Comparison of ENCODE assay signal across 23 cellular contexts in the genomic region with DNA sequence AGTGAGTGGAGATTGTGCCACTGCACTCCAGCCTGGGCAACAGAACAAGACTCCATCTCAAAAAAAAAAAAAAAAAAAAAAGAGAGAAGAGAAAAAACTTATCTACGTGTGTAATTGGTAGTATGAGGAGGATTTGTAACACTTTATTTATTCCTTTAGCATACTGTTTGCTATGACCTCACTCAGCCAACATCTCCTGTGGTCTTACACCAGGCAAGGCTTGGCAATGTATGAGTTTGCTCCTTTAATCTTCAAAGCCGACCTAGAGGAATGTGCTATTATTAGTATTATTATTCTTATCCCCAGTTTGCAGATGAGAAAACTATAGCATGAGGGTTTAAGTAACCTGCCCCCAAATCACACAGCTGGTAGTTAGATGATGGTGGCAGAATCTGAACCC. TPM values are rescaled to one million over a fixed set of nuclear protein-coding genes. Genes with fewer than 3 reads are reported as not detected.
A peak's percentile ranks its signal among the peaks of the same experiment; 100 is the strongest.
DNase-seq lines count a peak whose midpoint lies in the region; ATAC-seq, FAIRE-seq and TF ChIP-seq lines count a peak whose summit lies in the region.
"Had no signal": no experiment of that assay in that cellular context is flagged by ENCODE, and none has a peak within 500 bp of the region (broad histone marks: within the 10 kb centered on the region; RNA-seq: fewer than 3 reads in every experiment).

No MANE protein-coding gene starts in this region.

- H3K56ac ChIP-seq in IMR-90 (ENCODE audit: extremely low read depth, insufficient read depth, low read length), result no peak overlapping the region

- in situ Hi-C loops in HepG2 (cut with HindIII; ENCODE audit: extremely low pct_ligation_motif_present, low pct_unique_long_range_greater_than_20kb) (no loop called here), IMR-90 (cut with MboI; ENCODE audit: low sequenced_read_pairs) (no loop called here), astrocyte of the spinal cord (cut with HindIII; ENCODE audit: low sequenced_read_pairs) (no loop called here)

- H4K91ac ChIP-seq in IMR-90 (ENCODE audit: insufficient read depth, low read depth, low read length), result no peak overlapping the region

- H3K27ac ChIP-seq in HepG2 (ENCODE audit: extremely low read length, insufficient read depth, low read length), result no peak overlapping the region
- H3K27ac ChIP-seq in right lobe of liver, result no peak overlapping the region
- H3K27ac ChIP-seq in IMR-90 (ENCODE audit: insufficient read depth, low read length), result no peak overlapping the region
- peak overlapping the region; percentile 60 for H3K27ac ChIP-seq in smooth muscle cell (ENCODE audit: low read depth)
- H3K27ac ChIP-seq: 22Rv1, SK-N-MC had no signal

- H2BK20ac ChIP-seq in IMR-90 (ENCODE audit: low read depth, low read length), result peak overlapping the region; percentile 33; the same call in 1 of the 2 replicates

- FAIRE-seq in HepG2 (lab: Jason Lieb, UNC), result no peak
- FAIRE-seq: G401.6 had no signal

- H4K5ac ChIP-seq in IMR-90 (ENCODE audit: low read depth, low read length), result no peak overlapping the region

- peak overlapping the region in 1 of 2 experiments; percentile 9; a peak in 1 of 4 replicates for H4K8ac ChIP-seq in IMR-90 (ENCODE audit: low read depth in 2 of 2, low read length in 2 of 2)

- POLR2A ChIA-PET in HepG2 (lab: Yijun Ruan, JAX), result interaction anchor here (1.0 kb wide), 1 partner anchor 36 kb away, joined by 3 read pairs; the partner anchor contains the start of gene HAPSTR1
- POLR2A ChIA-PET in IMR-90 (lab: Charles Lee; ENCODE audit: unreplicated experiment), result no interaction called here

- DNase-seq in HepG2 (ENCODE audit: low spot score) (peak; percentile 39), right lobe of liver (no peak), IMR-90 (peak; percentile 90), astrocyte of the spinal cord (ENCODE audit: low read depth, low spot score) (peak; percentile 79), smooth muscle cell (lab: John Stamatoyannopoulos, UW; ENCODE audit: unreplicated experiment) (no peak), NCI-H524 treated with DMSO at 0.1 percent for 48 hours (lab: John Stamatoyannopoulos, UW) (no peak)
- DNase-seq in activated CD4-positive, alpha-beta T cell treated with anti-CD3 and anti-CD28 coated beads, Interleukin-2, amount 50 U/mL, for 4 hours, result no peak
- DNase-seq: C1 segment of cervical spinal cord; DMS79; Kasumi-1; MM.1S; NCI-H1092; NCI-H146; NCI-H2029 treated with DMSO at 0.1 percent for 48 hours; NCI-H2171; NCI-H446; NCI-H69; NK-92 treated with Interleukin-12 subunit alpha and Interleukin-12 subunit beta, amount 100 ng/mL, for 24 hours; SHP77 had no signal

- H2BK120ac ChIP-seq in IMR-90 (ENCODE audit: low read depth, low read length), result peak overlapping the region; percentile 25; the same call in 1 of the 2 replicates

- H2BK5ac ChIP-seq in IMR-90 (ENCODE audit: low read depth, low read length, poor library complexity, severe bottlenecking), result no peak overlapping the region

- CTCF ChIA-PET in HepG2 (lab: Yijun Ruan, JAX; ENCODE audit: low intra/inter-chr PET ratio, low total read pairs) (no interaction called here), IMR-90 (lab: Yijun Ruan, JAX) (no interaction called here)

- no peak overlapping the region for H2AK9ac ChIP-seq in IMR-90 (replicated peaks; ENCODE audit: low read depth, low read length, poor library complexity)

- ATAC-seq in HepG2 (no peak), right lobe of liver (no peak), IMR-90 (ENCODE audit: low read depth) (peak; percentile 79), HG03196 (IDR thresholded peaks at IDR 0.05; ENCODE audit: unreplicated experiment) (no peak)

- TF ChIP-seq RAD21 in HepG2 (CRISPR knock-in tag; IDR thresholded peaks at IDR 0.05) (no peak), IMR-90 (IDR thresholded peaks at IDR 0.05; ENCODE audit: low read length) (no peak)

- peaks cover 14% of the 10 kb centered on the region; the same call in 1 of the 2 replicates for H3K9me1 ChIP-seq in IMR-90 (ENCODE audit: insufficient read depth, low read length)

- H3K79me2 ChIP-seq in HepG2 (ENCODE audit: insufficient read depth, low read length), result no peaks in the 10 kb centered on the region
- H3K79me2 ChIP-seq in smooth muscle cell (ENCODE audit: low read depth), result no peaks in the 10 kb centered on the region

- peak overlapping the region; percentile 16; the same call in 1 of the 2 replicates for H3K4ac ChIP-seq in IMR-90 (ENCODE audit: low read depth, low read length)

- H3K4me3 ChIP-seq in HepG2 (replicated peaks in 1 of 3; ENCODE audit: insufficient read depth in 1 of 3, low read depth in 2 of 3, low read length in 3 of 3) (no peak overlapping the region), right lobe of liver (no peak overlapping the region), IMR-90 (ENCODE audit: insufficient read depth, low read depth, low read length) (no peak overlapping the region), astrocyte of the spinal cord (ENCODE audit: low read depth, low read length) (no peak overlapping the region), smooth muscle cell (no peak overlapping the region)
- H3K4me3 ChIP-seq: SK-N-MC had no signal

- peaks cover 0 to 17% of the 10 kb centered on the region in 2 experiments; a peak in 2 of 4 replicates for H3K79me1 ChIP-seq in IMR-90 (ENCODE audit: low read depth in 1 of 2, low read length in 2 of 2)

- no peak overlapping the region; the same call in 1 of the 2 replicates for H3K18ac ChIP-seq in IMR-90 (ENCODE audit: low read depth, low read length)

- no peak overlapping the region; the same call in 2 of the 3 replicates for H2BK15ac ChIP-seq in IMR-90 (ENCODE audit: low read depth, low read length)

- TF ChIP-seq CTCF in HepG2 (CRISPR knock-in tag; IDR thresholded peaks at IDR 0.05) (no peak), right lobe of liver (IDR thresholded peaks at IDR 0.05) (no peak), IMR-90 (conservative IDR thresholded peaks at IDR 0.05; ENCODE audit: low read depth, low read length) (no peak), astrocyte of the spinal cord (IDR thresholded peaks at IDR 0.05; ENCODE audit: low read depth, low read length) (no peak), smooth muscle cell (IDR thresholded peaks at IDR 0.05; ENCODE audit: borderline replicate concordance, insufficient read depth, poor library complexity, severe bottlenecking) (no peak)

- TF ChIP-seq POLR2A in HepG2 (IDR thresholded peaks at IDR 0.05; ENCODE audit: insufficient read depth in 1 of 2, low read depth in 2 of 2, low read length in 2 of 2) (no peak), right lobe of liver (IDR thresholded peaks at IDR 0.05) (no peak), IMR-90 (IDR thresholded peaks at IDR 0.05; ENCODE audit: low read depth, low read length) (no peak)

- H3K9me3 ChIP-seq in HepG2 (ENCODE audit: low read length), result no peaks in the 10 kb centered on the region
- H3K9me3 ChIP-seq in right lobe of liver, result no peaks in the 10 kb centered on the region
- H3K9me3 ChIP-seq in IMR-90 (ENCODE audit: control insufficient read depth, insufficient read depth, low read length), result no peaks in the 10 kb centered on the region
- no peaks in the 10 kb centered on the region for H3K9me3 ChIP-seq in smooth muscle cell (replicated peaks; ENCODE audit: low read depth)

- H3K4me1 ChIP-seq in HepG2 (ENCODE audit: insufficient read depth, low read length) (peaks cover 21% of the 10 kb centered on the region), right lobe of liver (no peaks in the 10 kb centered on the region), IMR-90 (ENCODE audit: control insufficient read depth, insufficient read depth, low read length) (peaks cover 8% of the 10 kb centered on the region; the same call in 1 of the 2 replicates), smooth muscle cell (ENCODE audit: low read depth) (no peaks in the 10 kb centered on the region)

- BruUV-seq in HepG2 (replicated peaks; lab: Mats Ljungman, UMichigan), result no TSS peak
- BruUV-seq in IMR-90 (replicated peaks; lab: Mats Ljungman, UMichigan), result no TSS peak

- no peak overlapping the region for H3K23ac ChIP-seq in IMR-90 (ENCODE audit: low read depth, low read length)

- H3K4me2 ChIP-seq in HepG2 (ENCODE audit: low read depth, low read length) (no peak overlapping the region; the same call in 1 of the 2 replicates), IMR-90 (ENCODE audit: low read depth, low read length) (no peak overlapping the region; the same call in 1 of the 2 replicates), smooth muscle cell (no peak overlapping the region)

- no peaks in the 10 kb centered on the region for H3F3A ChIP-seq in smooth muscle cell (ENCODE audit: low read depth)

- H3K27me3 ChIP-seq in HepG2 (ENCODE audit: control insufficient read depth in 1 of 2, insufficient read depth in 2 of 2, low read length in 2 of 2) (peaks cover 0 to 13% of the 10 kb centered on the region in 2 experiments; a peak in 4 of 5 replicates), right lobe of liver (no peaks in the 10 kb centered on the region), IMR-90 (ENCODE audit: control insufficient read depth, insufficient read depth, low read length) (no peaks in the 10 kb centered on the region), smooth muscle cell (ENCODE audit: low read depth) (no peaks in the 10 kb centered on the region)

- TF ChIP-seq EP300 in HepG2 (IDR thresholded peaks at IDR 0.05; ENCODE audit: low read depth in 2 of 2, low read length in 2 of 2) (no peak), HepG2 (CRISPR knock-in tag; IDR thresholded peaks at IDR 0.05; ENCODE audit: borderline replicate concordance) (no peak)

- dilution Hi-C loops in IMR-90 (cut with HindIII; ENCODE audit: low sequenced_read_pairs, unreplicated experiment), result no loop called here

- H3K36me3 ChIP-seq in HepG2 (replicated peaks in 1 of 2; ENCODE audit: control insufficient read depth in 1 of 2, insufficient read depth in 2 of 2, low read length in 2 of 2) (no peaks in the 10 kb centered on the region), right lobe of liver (no peaks in the 10 kb centered on the region), IMR-90 (ENCODE audit: control insufficient read depth, insufficient read depth, low read length) (no peaks in the 10 kb centered on the region), smooth muscle cell (ENCODE audit: low read depth) (no peaks in the 10 kb centered on the region)

- intact Hi-C loops in HepG2 (cut with micrococcal nuclease; ENCODE audit: unreplicated experiment), result no loop called here
- intact Hi-C loops in right lobe of liver (cut with DNase I), result no loop called here
- intact Hi-C loops in IMR-90 (cut with micrococcal nuclease), result no loop called here

- H2AK5ac ChIP-seq in IMR-90 (ENCODE audit: low read depth, low read length), result peak overlapping the region; percentile 27; the same call in 1 of the 2 replicates

- H4K20me1 ChIP-seq in HepG2 (ENCODE audit: insufficient read depth, low read length) (no peaks in the 10 kb centered on the region), IMR-90 (ENCODE audit: insufficient read depth, low read length) (no peaks in the 10 kb centered on the region), smooth muscle cell (ENCODE audit: low read depth) (no peaks in the 10 kb centered on the region)

- WGBS in HepG2 (ENCODE audit: low lambda C conversion rate), result 2% methylated on average over 2 of the region's 2 CpGs
- WGBS in right lobe of liver (ENCODE audit: insufficient coverage, low coverage, low lambda C conversion rate, missing lambda C conversion rate), result 54% methylated on average over 1 of the region's 2 CpGs
- WGBS in IMR-90 (ENCODE audit: extremely low coverage in 2 of 2, insufficient read length in 1 of 2), 2 experiments, result no CpG with 5 or more reads among the region's 2 CpGs
- WGBS in smooth muscle cell (ENCODE audit: low lambda C conversion rate), result 28% methylated on average over 2 of the region's 2 CpGs

- H3K9ac ChIP-seq in HepG2 (ENCODE audit: insufficient read depth, low read depth, low read length), result no peak overlapping the region
- H3K9ac ChIP-seq in IMR-90 (ENCODE audit: low read depth, low read length), result no peak overlapping the region
- no peak overlapping the region for H3K9ac ChIP-seq in smooth muscle cell (ENCODE audit: low read depth)

- H2AFZ ChIP-seq in HepG2 (ENCODE audit: low read length) (no peak overlapping the region), IMR-90 (replicated peaks; ENCODE audit: low read length, poor library complexity) (no peak overlapping the region), smooth muscle cell (ENCODE audit: low read depth) (no peak overlapping the region)

- H3K14ac ChIP-seq in IMR-90 (replicated peaks; ENCODE audit: low read depth, low read length), result no peak overlapping the region

RNA-seq across cellular contexts. Expression of gene HAPSTR1, which starts 35.8 kb away (rescaled TPM):
- 83.2 and 98.4 TPM in 2 replicates for total RNA-seq in HepG2 (2016; rRNA removed; fragmentation: Illumina TruSeq; extraction: Trizol)
- 7.8 and 8.2 TPM in 2 replicates for total RNA-seq in HepG2 (2016; cell fraction: cytosol; rRNA removed; fragmentation: Illumina TruSeq; extraction: Trizol; ENCODE audit: low read depth)
- 84.4 and 87.6 TPM in 2 replicates for total RNA-seq in HepG2 (2016; cell fraction: insoluble cytoplasmic fraction; rRNA removed; fragmentation: Illumina TruSeq; extraction: Trizol)
- 37.9 and 42.3 TPM in 2 replicates for total RNA-seq in HepG2 (2016; cell fraction: membrane; rRNA removed; fragmentation: Illumina TruSeq; extraction: Trizol)
- 61.0 and 71.2 TPM in 2 replicates for total RNA-seq in HepG2 (2016; cell fraction: nucleus; rRNA removed; fragmentation: Illumina TruSeq; extraction: Trizol)
- 23.6 and 25.2 TPM in 2 replicates for polyA plus RNA-seq in HepG2 (2011; rRNA removed)
- 10.9 and 17.5 TPM in 2 replicates for polyA plus RNA-seq in HepG2 (2011; cell fraction: cytosol; rRNA removed)
- polyA plus RNA-seq in HepG2 (2011; cell fraction: nucleus; rRNA removed), result 18.7 and 24.1 TPM in 2 replicates
- polyA plus RNA-seq in HepG2 (2012), result 23.7 and 25.0 TPM in 2 replicates
- polyA plus RNA-seq in HepG2 (2016; cell fraction: cytosol; fragmentation: Illumina TruSeq; extraction: Trizol; ENCODE audit: low read depth), result 2.8 and 3.6 TPM in 2 replicates
- 37.1 and 37.6 TPM in 2 replicates for polyA plus RNA-seq in HepG2 (2016; cell fraction: insoluble cytoplasmic fraction; fragmentation: Illumina TruSeq; extraction: Trizol; ENCODE audit: low read depth)
- 13.0 and 13.5 TPM in 2 replicates for polyA plus RNA-seq in HepG2 (2016; cell fraction: membrane; fragmentation: Illumina TruSeq; extraction: Trizol; ENCODE audit: low read depth)
- polyA plus RNA-seq in HepG2 (2016; cell fraction: nucleus; fragmentation: Illumina TruSeq; extraction: Trizol; ENCODE audit: insufficient read depth, low read depth), result 44.6 and 47.8 TPM in 2 replicates
- polyA minus RNA-seq in HepG2 (2011; rRNA and poly(A)+ RNA removed; ENCODE audit: low replicate concordance), result 32.6 and 37.5 TPM in 2 replicates
- polyA minus RNA-seq in HepG2 (2011; cell fraction: cytosol; rRNA and poly(A)+ RNA removed), result 34.0 and 41.8 TPM in 2 replicates
- 81.2 and 89.8 TPM in 2 replicates for polyA minus RNA-seq in HepG2 (2011; cell fraction: nucleus; rRNA and poly(A)+ RNA removed)
- 10 to 100 TPM; 23.6 to 34.8 (median 28.3) TPM for total RNA-seq in right lobe of liver
- 56.5 and 81.9 TPM in 2 replicates for total RNA-seq in IMR-90 (2012; rRNA removed)
- 18.4 and 22.2 TPM in 2 replicates for polyA plus RNA-seq in IMR-90 (2012; rRNA removed)
- polyA plus RNA-seq in IMR-90 (2012; cell fraction: cytosol; rRNA removed), result 5.9 and 7.3 TPM in 2 replicates
- 5.7 and 23.8 TPM in 2 replicates for polyA plus RNA-seq in IMR-90 (2012; cell fraction: nucleus; rRNA removed; ENCODE audit: low replicate concordance)
- total RNA-seq in smooth muscle cell, result 77.5 and 86.7 TPM in 2 replicates
- 26.7 and 29.1 TPM in 2 replicates for polyA plus RNA-seq in smooth muscle cell

Comparison
In these comparisons a context has a peak if more than half of its experiments do, and no peak if none do; other contexts are left out.
1. DNase-seq: peak in HepG2 (single experiment), IMR-90 (single experiment) and astrocyte of the spinal cord (single experiment); none in right lobe of liver (0 of 3), smooth muscle cell (single experiment), activated CD4-positive, alpha-beta T cell treated with anti-CD3 and anti-CD28 coated beads, Interleukin-2, amount 50 U/mL, for 4 hours (0 of 2) and NCI-H524 treated with DMSO at 0.1 percent for 48 hours (single experiment).